ENCODE assay signal across 8 cellular contexts in genomic region chr5:96661101-96661840, GRCh38. TPM values are rescaled to one million over a fixed set of nuclear protein-coding genes. Genes with fewer than 3 reads are reported as not detected.
DNase-seq lines count a peak whose midpoint lies in the region; ATAC-seq and TF ChIP-seq lines count a peak whose summit lies in the region.

No MANE protein-coding gene starts in this region.

- peaks cover 48% of the 10 kb centered on the region for H3K4me1 Mint-ChIP-seq in activated T-cell treated with anti-CD3 and anti-CD28 coated beads, Interleukin-2, amount 50 U/mL, for 4 hours (ENCODE audit: low read depth)
- H3K4me1 Mint-ChIP-seq in neural progenitor cell: peaks cover 13% of the 10 kb centered on the region

- TF ChIP-seq CTCF in fibroblast of the aortic adventitia (IDR thresholded peaks at IDR 0.05; ENCODE audit: insufficient read depth, low read length) (no peak), neural progenitor cell (IDR thresholded peaks at IDR 0.05) (no peak)

- peaks cover 39% of the 10 kb centered on the region for H3K27me3 ChIP-seq in neural progenitor cell

- no peaks in the 10 kb centered on the region for H3K36me3 Mint-ChIP-seq in activated T-cell treated with anti-CD3 and anti-CD28 coated beads, Interleukin-2, amount 50 U/mL, for 4 hours (ENCODE audit: insufficient read depth)
- H3K36me3 Mint-ChIP-seq in neural progenitor cell: no peaks in the 10 kb centered on the region

- H3K4me3 ChIP-seq in fibroblast of the aortic adventitia (ENCODE audit: low read depth, low read length) (peak overlapping the region; percentile 94), neural progenitor cell (peak overlapping the region; percentile 87)

- peak overlapping the region; percentile 95 for H3K4me3 Mint-ChIP-seq in activated T-cell treated with anti-CD3 and anti-CD28 coated beads, Interleukin-2, amount 50 U/mL, for 4 hours
- peak overlapping the region; percentile 91 for H3K4me3 Mint-ChIP-seq in neural progenitor cell

- H3K27ac ChIP-seq in neural progenitor cell: no peak overlapping the region

- H3K4me2 ChIP-seq in neural progenitor cell: peak overlapping the region; percentile 84

- H3K27me3 Mint-ChIP-seq in activated T-cell treated with anti-CD3 and anti-CD28 coated beads, Interleukin-2, amount 50 U/mL, for 4 hours (ENCODE audit: low read depth): peaks cover 3% of the 10 kb centered on the region
- H3K27me3 Mint-ChIP-seq in neural progenitor cell (ENCODE audit: insufficient read depth, low read depth): peaks cover 8% of the 10 kb centered on the region

- no peaks in the 10 kb centered on the region for H3K9me3 Mint-ChIP-seq in activated T-cell treated with anti-CD3 and anti-CD28 coated beads, Interleukin-2, amount 50 U/mL, for 4 hours
- no peaks in the 10 kb centered on the region for H3K9me3 Mint-ChIP-seq in neural progenitor cell

- peaks cover 8% of the 10 kb centered on the region for H3K4me1 ChIP-seq in neural progenitor cell

- no peaks in the 10 kb centered on the region for H3K9me3 ChIP-seq in neural progenitor cell (ENCODE audit: low read depth)

- peaks cover 17% of the 10 kb centered on the region for H3K79me2 ChIP-seq in neural progenitor cell (ENCODE audit: low read depth)

- H3K36me3 ChIP-seq in neural progenitor cell: no peaks in the 10 kb centered on the region

- no peak overlapping the region for H3K9ac ChIP-seq in neural progenitor cell

- H2AFZ ChIP-seq in neural progenitor cell (replicated peaks): peak overlapping the region; percentile 92

- H4K20me1 ChIP-seq in neural progenitor cell (ENCODE audit: low read depth): peaks cover 21% of the 10 kb centered on the region

- H3F3A ChIP-seq in neural progenitor cell (ENCODE audit: low read depth): peaks cover 24% of the 10 kb centered on the region

- peak overlapping the region; percentile 54 for H3K27ac Mint-ChIP-seq in neural progenitor cell

- peak; percentile 16 for ATAC-seq in GM21737 (IDR thresholded peaks at IDR 0.05; ENCODE audit: unreplicated experiment)
- peak in 1 of 2 donors; percentile 14 for ATAC-seq in activated T-cell treated with anti-CD3 and anti-CD28 coated beads, Interleukin-2, amount 50 U/mL, for 4 hours
- no peak for ATAC-seq in GM18520 (IDR thresholded peaks at IDR 0.05; ENCODE audit: unreplicated experiment)

- DNase-seq in DMS53 treated with DMSO at 0.1 percent for 48 hours (lab: John Stamatoyannopoulos, UW; ENCODE audit: unreplicated experiment): peak; percentile 51
- DNase-seq in MV-4-11 (lab: John Stamatoyannopoulos, UW): peak; percentile 45
- DNase-seq in activated T-cell treated with anti-CD3 and anti-CD28 coated beads, Interleukin-2, amount 50 U/mL, for 4 hours: peak; percentile 5
- peak; percentile 69 for DNase-seq in fibroblast of the aortic adventitia (ENCODE audit: low read depth)
- peak; percentile 39 for DNase-seq in neural progenitor cell (ENCODE audit: low spot score)
- DNase-seq in NCI-H1930 (lab: John Stamatoyannopoulos, UW): no peak

RNA-seq across cellular contexts. Expression of gene CAST, which starts 0.9 kb away (rescaled TPM):
- 10 to 100 TPM; 57.5 to 73.9 (median 58.1) TPM for total RNA-seq in activated T-cell treated with anti-CD3 and anti-CD28 coated beads, Interleukin-2, amount 50 U/mL, for 4 hours
- 388 and 398 TPM in 2 replicates for total RNA-seq in fibroblast of the aortic adventitia (ENCODE audit: low replicate concordance)
- total RNA-seq in neural progenitor cell (ENCODE audit: low replicate concordance): 49.8 and 64.6 TPM in 2 replicates

Comparison
In these comparisons a context has a peak if more than half of its experiments do, and no peak if none do; other contexts are left out.
1. DNase-seq: peak in DMS53 treated with DMSO at 0.1 percent for 48 hours (single experiment), MV-4-11 (single experiment), activated T-cell treated with anti-CD3 and anti-CD28 coated beads, Interleukin-2, amount 50 U/mL, for 4 hours (single experiment), fibroblast of the aortic adventitia (single experiment) and neural progenitor cell (single experiment); none in NCI-H1930 (0 of 2).